8 cellular contexts compared by ENCODE assay signal in the genomic region with DNA sequence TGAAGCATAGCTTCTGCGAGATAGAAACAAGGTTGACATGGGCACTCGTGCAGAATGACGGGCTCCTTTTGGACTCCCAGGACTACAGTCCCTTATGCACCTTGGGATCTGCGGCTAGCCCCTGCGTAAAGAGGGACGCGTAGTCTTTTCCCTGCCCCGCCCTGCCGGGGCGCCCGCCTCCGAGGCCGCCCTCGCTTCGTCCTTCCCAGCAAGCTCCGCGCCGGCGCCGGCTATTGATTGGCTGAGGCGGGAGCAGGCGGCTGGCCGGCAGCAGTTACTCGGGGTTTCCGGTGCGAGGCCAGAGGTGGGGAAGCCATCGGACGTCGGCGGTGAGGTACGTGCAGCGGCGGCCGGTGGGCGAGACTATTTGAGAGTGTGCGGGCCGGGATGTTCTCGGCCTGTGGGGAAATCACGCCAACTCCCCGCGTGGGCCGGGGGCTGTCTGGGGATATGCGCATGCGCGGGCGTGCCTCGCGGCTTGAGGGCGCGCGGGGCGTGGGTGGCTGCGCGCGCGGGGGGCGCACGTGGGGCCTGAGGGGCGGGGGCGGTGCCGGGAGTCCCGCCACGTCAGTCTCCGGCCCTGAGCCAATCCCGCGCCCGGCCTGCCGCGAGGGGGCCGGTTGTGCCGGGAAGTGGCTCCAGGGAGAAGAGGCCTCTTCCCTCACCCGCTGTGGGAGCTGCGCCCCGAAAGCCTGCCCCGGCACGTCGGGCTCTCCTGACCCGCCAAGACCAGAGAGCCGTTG. TPM values are rescaled to one million over a fixed set of nuclear protein-coding genes. Genes with fewer than 3 reads are reported as not detected.
A peak's percentile ranks its signal among the peaks of the same experiment; 100 is the strongest.
DNase-seq lines count a peak whose midpoint lies in the region; ATAC-seq and TF ChIP-seq lines count a peak whose summit lies in the region.

TSS of gene TXLNA (plus strand) at position 233 of the 743 bp plus-strand sequence. CDS start 671 bp downstream, outside the sequence.

- WGBS in trophoblast cell (ENCODE audit: extremely low coverage, insufficient coverage, insufficient read length), result no CpG with 5 or more reads among the region's 79 CpGs
- WGBS in tibial nerve, 2 donors, result 0 to 1% methylated on average over 13 to 54 of the region's 79 CpGs

- H3K4me3 Mint-ChIP-seq in activated naive CD8-positive, alpha-beta T cell treated with anti-CD3 and anti-CD28 coated beads, Interleukin-2, amount 10 ng/mL, durations not matched to agents 7 days and 5 days, result peak within 1 kb of the TSS; percentile 92

- H3K4ac ChIP-seq in trophoblast cell (ENCODE audit: low read depth, low read length), result peak within 1 kb of the TSS; percentile 16

- peak within 1 kb of the TSS; percentile 64 for H4K91ac ChIP-seq in trophoblast cell (ENCODE audit: low read depth, low read length)

- peak within 1 kb of the TSS; percentile 25 for H2BK120ac ChIP-seq in trophoblast cell (ENCODE audit: insufficient read depth, low read length, poor library complexity)

- H3K36me3 ChIP-seq in SU-DHL-6 (ENCODE audit: low read length) (peaks cover 10% of the 10 kb centered on the region), trophoblast cell (ENCODE audit: control insufficient read depth in 1 of 2, insufficient read depth in 2 of 2, low read length in 2 of 2) (peaks cover 15 to 25% of the 10 kb centered on the region in 2 experiments), tibial nerve (peaks cover 0 to 38% (median 4%) of the 10 kb centered on the region in 3 donors)

- peak within 1 kb of the TSS; percentile 51 for H3K18ac ChIP-seq in trophoblast cell (ENCODE audit: low read length)

- H2AFZ ChIP-seq in SU-DHL-6 (ENCODE audit: low read depth, low read length, severe bottlenecking) (peak within 1 kb of the TSS; percentile 85), trophoblast cell (ENCODE audit: insufficient read depth, low read length, poor library complexity) (peak within 1 kb of the TSS; percentile 55)

- H3K27ac ChIP-seq in SU-DHL-6 (ENCODE audit: low read depth, low read length) (peak within 1 kb of the TSS; percentile 69), trophoblast cell (ENCODE audit: low read depth, low read length) (peak within 1 kb of the TSS; percentile 73), tibial nerve (peak within 1 kb of the TSS; percentile 87 to 97 (median 94))

- peak; percentile 78 to 89 for TF ChIP-seq EP300 in tibial nerve (IDR thresholded peaks at IDR 0.05)

- peaks cover 7 to 10% of the 10 kb centered on the region in 2 experiments for H3K4me1 ChIP-seq in trophoblast cell (ENCODE audit: control insufficient read depth in 1 of 2, insufficient read depth in 2 of 2, low read length in 2 of 2)
- peaks cover 2 to 48% (median 28%) of the 10 kb centered on the region in 4 donors for H3K4me1 ChIP-seq in tibial nerve

- H4K12ac ChIP-seq in trophoblast cell (ENCODE audit: low read depth, low read length), result peak within 1 kb of the TSS; percentile 63

- no peak within 1 kb of the TSS for H2BK12ac ChIP-seq in trophoblast cell (ENCODE audit: low read length)

- H3F3A ChIP-seq in SU-DHL-6 (ENCODE audit: insufficient read depth), result peaks cover 30% of the 10 kb centered on the region

- peak within 1 kb of the TSS; percentile 87 for H4K8ac ChIP-seq in trophoblast cell (ENCODE audit: low read depth, low read length)

- peak; percentile 50 to 56 for TF ChIP-seq POLR2A in tibial nerve (IDR thresholded peaks at IDR 0.05)

- H3K4me3 ChIP-seq in SU-DHL-6 (ENCODE audit: insufficient read depth, low read length, poor library complexity, severe bottlenecking) (peak within 1 kb of the TSS; percentile 89), trophoblast cell (ENCODE audit: low read depth, low read length) (peak within 1 kb of the TSS; percentile 78), tibial nerve (peak within 1 kb of the TSS; percentile 75 to 82 (median 80))

- H3K14ac ChIP-seq in trophoblast cell (ENCODE audit: low read length), result peak within 1 kb of the TSS; percentile 68

- H3K9ac ChIP-seq in SU-DHL-6 (ENCODE audit: low read length) (peak within 1 kb of the TSS; percentile 90), trophoblast cell (ENCODE audit: low read length) (peak within 1 kb of the TSS; percentile 89)

- peak within 1 kb of the TSS; percentile 89 for H3K4me2 ChIP-seq in SU-DHL-6 (ENCODE audit: low read depth, low read length, poor library complexity, severe bottlenecking)
- peak within 1 kb of the TSS; percentile 90 for H3K4me2 ChIP-seq in trophoblast cell (ENCODE audit: low read length)

- peaks cover 35% of the 10 kb centered on the region for H3K36me3 Mint-ChIP-seq in activated naive CD8-positive, alpha-beta T cell treated with anti-CD3 and anti-CD28 coated beads, Interleukin-2, amount 10 ng/mL, durations not matched to agents 7 days and 5 days

- no peaks in the 10 kb centered on the region for H3K9me3 Mint-ChIP-seq in activated naive CD8-positive, alpha-beta T cell treated with anti-CD3 and anti-CD28 coated beads, Interleukin-2, amount 10 ng/mL, durations not matched to agents 7 days and 5 days

- POLR2A ChIA-PET in activated naive CD8-positive, alpha-beta T cell treated with anti-CD3 and anti-CD28 coated beads, Interleukin-2, amount 10 ng/mL, durations not matched to agents 7 days and 5 days (lab: Charles Lee), result interaction anchor here (0.6 to 4.1 kb wide), 16 partner anchors 11 to 662 kb away, joined by 3 to 37 read pairs (median 5); partner anchors contain the start of genes CCDC28B, IQCC, KPNA6 and LCK

- DNase-seq in GM10266 (ENCODE audit: extremely low spot score), result peak; percentile 97
- DNase-seq in NCI-H1105 treated with DMSO at 0.1 percent for 48 hours (lab: John Stamatoyannopoulos, UW), result peak; percentile 94
- DNase-seq in activated naive CD8-positive, alpha-beta T cell treated with anti-CD3 and anti-CD28 coated beads, Interleukin-2, amount 10 ng/mL, durations not matched to agents 7 days and 5 days, result peak; percentile 93
- DNase-seq in Right ventricle myocardium inferior (ENCODE audit: missing footprints), result peak; percentile 99
- DNase-seq in trophoblast cell, result peak; percentile 90
- peak; percentile 92 for DNase-seq in tibial nerve (ENCODE audit: low spot score in 2 of 2)

- H4K20me1 ChIP-seq in SU-DHL-6 (ENCODE audit: low read depth, low read length), result peaks cover 4% of the 10 kb centered on the region; the same call in 1 of the 2 replicates

- H2AK5ac ChIP-seq in trophoblast cell (ENCODE audit: low read length), result peak within 1 kb of the TSS; percentile 45

- peak; percentile 84 for ATAC-seq in HG02623 (IDR thresholded peaks at IDR 0.05; ENCODE audit: unreplicated experiment)
- ATAC-seq in activated naive CD8-positive, alpha-beta T cell treated with anti-CD3 and anti-CD28 coated beads, Interleukin-2, amount 10 ng/mL, durations not matched to agents 7 days and 5 days (ENCODE audit: low read depth), result peak; percentile 89
- ATAC-seq in Right ventricle myocardium inferior, result peak; percentile 96

- H3K23ac ChIP-seq in trophoblast cell (ENCODE audit: low read length), result no peak within 1 kb of the TSS

- no peaks in the 10 kb centered on the region for H3K9me3 ChIP-seq in SU-DHL-6 (ENCODE audit: insufficient read depth, low read length)
- no peaks in the 10 kb centered on the region for H3K9me3 ChIP-seq in trophoblast cell (ENCODE audit: insufficient read depth, low read depth, low read length)
- no peaks in the 10 kb centered on the region for H3K9me3 ChIP-seq in tibial nerve

- peak within 1 kb of the TSS; percentile 98 for H3K27ac Mint-ChIP-seq in activated naive CD8-positive, alpha-beta T cell treated with anti-CD3 and anti-CD28 coated beads, Interleukin-2, amount 10 ng/mL, durations not matched to agents 7 days and 5 days

- H2BK5ac ChIP-seq in trophoblast cell (ENCODE audit: low read depth, low read length, poor library complexity), result peak within 1 kb of the TSS; percentile 71

- TF ChIP-seq CTCF in GM10266 (IDR thresholded peaks at IDR 0.05; ENCODE audit: control insufficient read depth, insufficient read depth, low read depth, missing control alignments), result no peak
- no peak for TF ChIP-seq CTCF in SU-DHL-6 (IDR thresholded peaks at IDR 0.05; ENCODE audit: insufficient read depth, low read length, poor library complexity, severe bottlenecking)
- peak in 2 of 5 experiments; percentile 45 to 46 for TF ChIP-seq CTCF in tibial nerve (IDR thresholded peaks at IDR 0.05)

- no peaks in the 10 kb centered on the region for H3K9me2 ChIP-seq in SU-DHL-6 (replicated peaks; ENCODE audit: insufficient read depth, low read length)

- H3K27me3 ChIP-seq in SU-DHL-6 (ENCODE audit: low read length) (no peaks in the 10 kb centered on the region), trophoblast cell (ENCODE audit: insufficient read depth, low read length) (no peaks in the 10 kb centered on the region), tibial nerve (no peaks in the 10 kb centered on the region)

- H3K27me3 Mint-ChIP-seq in activated naive CD8-positive, alpha-beta T cell treated with anti-CD3 and anti-CD28 coated beads, Interleukin-2, amount 10 ng/mL, durations not matched to agents 7 days and 5 days, result no peaks in the 10 kb centered on the region

- H3K79me2 ChIP-seq in SU-DHL-6 (ENCODE audit: insufficient read depth, low read length), result peaks cover 41% of the 10 kb centered on the region
- H3K79me2 ChIP-seq in trophoblast cell (ENCODE audit: control insufficient read depth, insufficient read depth, low read length, poor library complexity), result peaks cover 8% of the 10 kb centered on the region

- peaks cover 28% of the 10 kb centered on the region for H3K4me1 Mint-ChIP-seq in activated naive CD8-positive, alpha-beta T cell treated with anti-CD3 and anti-CD28 coated beads, Interleukin-2, amount 10 ng/mL, durations not matched to agents 7 days and 5 days

- peaks cover 9% of the 10 kb centered on the region for H3K79me1 ChIP-seq in trophoblast cell (ENCODE audit: low read length)

- intact Hi-C loops in Right ventricle myocardium inferior (cut with DNase I), result loop anchor here (1.0 to 5.0 kb wide), 2 partner anchors 71 to 107 kb away; partner anchors contain the start of genes KPNA6 and TMEM39B

RNA-seq across cellular contexts. Expression of gene TXLNA, which starts in this region (rescaled TPM):
- 10 to 100 TPM; 62.5 to 68.8 TPM for total RNA-seq in activated naive CD8-positive, alpha-beta T cell treated with anti-CD3 and anti-CD28 coated beads, Interleukin-2, amount 10 ng/mL, durations not matched to agents 7 days and 5 days
- total RNA-seq in Right ventricle myocardium inferior (17.4 TPM), tibial nerve (10 to 100 TPM; 41.4 to 52.0 (median 49.5) TPM)
- 22.4 and 22.7 TPM in 2 replicates for polyA plus RNA-seq in trophoblast cell (2013)

Comparison
In these comparisons a context has a peak if more than half of its experiments do, and no peak if none do; other contexts are left out.
1. Peak in every context shown above with its lines: DNase-seq, ATAC-seq, H3K4me3 ChIP-seq and H3K27ac ChIP-seq.